Comparison of ENCODE assay signal across 9 cellular contexts in the genomic region with DNA sequence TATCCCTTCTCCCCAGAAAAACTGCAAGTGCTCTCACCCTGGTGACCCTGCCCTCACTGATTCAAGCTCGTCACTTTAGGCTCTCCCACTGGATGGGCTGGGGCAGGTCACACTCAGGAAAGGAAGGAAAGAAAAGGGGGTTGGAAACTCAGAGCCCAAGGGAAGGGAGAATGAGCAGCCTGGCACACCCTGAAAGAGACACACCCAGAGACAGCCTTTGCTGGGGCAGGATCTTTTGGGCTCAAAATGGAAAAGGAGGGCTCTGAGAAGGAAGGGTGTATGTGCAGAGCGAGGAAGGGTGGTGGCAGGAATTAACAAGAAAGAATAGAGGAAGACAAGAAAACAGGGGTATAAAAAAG. TPM values are rescaled to one million over a fixed set of nuclear protein-coding genes. Genes with fewer than 3 reads are reported as not detected.
DNase-seq lines count a peak whose midpoint lies in the region; ATAC-seq and TF ChIP-seq lines count a peak whose summit lies in the region.
"Had no signal": no experiment of that assay in that cellular context is flagged by ENCODE, and none has a peak within 500 bp of the region (broad histone marks: within the 10 kb centered on the region; RNA-seq: fewer than 3 reads in every experiment).

No MANE protein-coding gene starts in this region.

- intact Hi-C loops in cardiac septum (cut with DNase I) (loop anchor here (5.0 kb wide), 1 partner anchor 143 kb away; no protein-coding TSS in a partner anchor), uterus (cut with DNase I; ENCODE audit: low total_unique reads) (no loop called here)

- ATAC-seq in HG02678 (IDR thresholded peaks at IDR 0.05; ENCODE audit: unreplicated experiment), result no peak
- ATAC-seq in HG03039 (IDR thresholded peaks at IDR 0.05; ENCODE audit: unreplicated experiment), result no peak

- H3K9ac ChIP-seq in mesendoderm (ENCODE audit: low read length), result peak overlapping the region; percentile 66

- in situ Hi-C loops in brain microvascular endothelial cell (cut with HindIII; ENCODE audit: low pct_ligation_motif_present, low sequenced_read_pairs), result no loop called here

- H3K18ac ChIP-seq in mesendoderm (ENCODE audit: low read length), result peak overlapping the region; percentile 43

- peak overlapping the region; percentile 77 for H3K56ac ChIP-seq in mesendoderm (ENCODE audit: low read length)

- H3K4ac ChIP-seq in mesendoderm (ENCODE audit: low read depth, low read length), result no peak overlapping the region

- peak overlapping the region; percentile 57 for H3K4me2 ChIP-seq in mesendoderm (ENCODE audit: low read length)

- H3K36me3 ChIP-seq in cardiac muscle cell, result no peaks in the 10 kb centered on the region
- peaks cover 35% of the 10 kb centered on the region for H3K36me3 ChIP-seq in brain microvascular endothelial cell (replicated peaks)
- H3K36me3 ChIP-seq in mesendoderm (ENCODE audit: control insufficient read depth, insufficient read depth, low read length), result peaks cover 4% of the 10 kb centered on the region
- H3K36me3 ChIP-seq in uterus, result no peaks in the 10 kb centered on the region

- H3K4me3 ChIP-seq in cardiac muscle cell (peak overlapping the region; percentile 2), brain microvascular endothelial cell (ENCODE audit: low read depth, low read length) (peak overlapping the region; percentile 89), mesendoderm (ENCODE audit: low read length) (peak overlapping the region; percentile 7), uterus (peak overlapping the region; percentile 79 to 99)

- H4K8ac ChIP-seq in mesendoderm (ENCODE audit: low read depth, low read length), result no peak overlapping the region

- peaks cover 52% of the 10 kb centered on the region for H3K4me1 ChIP-seq in cardiac muscle cell (ENCODE audit: low read depth)
- peaks cover 21% of the 10 kb centered on the region for H3K4me1 ChIP-seq in mesendoderm (ENCODE audit: control insufficient read depth, low read depth, low read length)
- peaks cover 0 to 27% of the 10 kb centered on the region in 2 donors for H3K4me1 ChIP-seq in uterus

- no peaks in the 10 kb centered on the region for H3K9me3 ChIP-seq in cardiac muscle cell (ENCODE audit: low read depth)
- no peaks in the 10 kb centered on the region for H3K9me3 ChIP-seq in uterus

- WGBS in mesendoderm (ENCODE audit: extremely low coverage, insufficient coverage, low lambda C conversion rate), result no CpG with 5 or more reads among the region's 2 CpGs

- no peak overlapping the region for H2AK5ac ChIP-seq in mesendoderm (ENCODE audit: low read length)

- no peak overlapping the region for H3K23ac ChIP-seq in mesendoderm (ENCODE audit: low read length)

- TF ChIP-seq CTCF in cardiac muscle cell (IDR thresholded peaks at IDR 0.05; ENCODE audit: low read depth, low read length) (no peak), brain microvascular endothelial cell (IDR thresholded peaks at IDR 0.05; ENCODE audit: low read depth, low read length, missing control alignments) (no peak), uterus (IDR thresholded peaks at IDR 0.05) (no peak)

- H4K5ac ChIP-seq in mesendoderm (ENCODE audit: low read length), result no peak overlapping the region

- no peak for TF ChIP-seq POLR2A in uterus (IDR thresholded peaks at IDR 0.05)

- DNase-seq in cardiac muscle cell (ENCODE audit: low read depth in 1 of 2, low spot score in 1 of 2) (no peak), cardiac septum (ENCODE audit: low spot score) (no peak), brain microvascular endothelial cell (no peak), mesendoderm (no peak), uterus (no peak), NCI-H2029 (lab: John Stamatoyannopoulos, UW) (no peak)
- DNase-seq: NCI-H1694 had no signal

- H2BK15ac ChIP-seq in mesendoderm (replicated peaks; ENCODE audit: low read depth), result no peak overlapping the region

- no peak overlapping the region for H2BK5ac ChIP-seq in mesendoderm (ENCODE audit: low read length)

- H2BK120ac ChIP-seq in mesendoderm (ENCODE audit: low read depth, low read length), result no peak overlapping the region

- peak overlapping the region; percentile 88 for H3K27ac ChIP-seq in cardiac muscle cell
- H3K27ac ChIP-seq in brain microvascular endothelial cell, result peak overlapping the region; percentile 84
- peak overlapping the region; percentile 2 for H3K27ac ChIP-seq in mesendoderm (ENCODE audit: low read depth, low read length)
- H3K27ac ChIP-seq in uterus, result peak overlapping the region; percentile 98 to 99

- H3K79me1 ChIP-seq in mesendoderm (ENCODE audit: low read length), result peaks cover 29% of the 10 kb centered on the region

- H3K27me3 ChIP-seq in cardiac muscle cell (no peaks in the 10 kb centered on the region), brain microvascular endothelial cell (replicated peaks) (no peaks in the 10 kb centered on the region), mesendoderm (ENCODE audit: insufficient read depth, low read length, poor library complexity) (no peaks in the 10 kb centered on the region), uterus (no peaks in the 10 kb centered on the region)

- peaks cover 56% of the 10 kb centered on the region for H3K79me2 ChIP-seq in mesendoderm (ENCODE audit: control insufficient read depth, insufficient read depth, low read length)

RNA-seq across cellular contexts. Expression of a gene that starts 2.5 kb away (rescaled TPM):
- total RNA-seq in cardiac muscle cell, result 25.7 and 43.5 TPM in 2 replicates
- polyA plus RNA-seq in cardiac muscle cell, result 9.9 and 13.0 TPM in 2 replicates
- 37.7 TPM for total RNA-seq in cardiac septum
- 32.4 TPM for polyA plus RNA-seq in mesendoderm (2013, experiment 1 of 2)
- 33.3 TPM for polyA plus RNA-seq in mesendoderm (2013, experiment 2 of 2)
- 100 to 1,000 TPM in 1 of 4 donors, 10 to 100 TPM in 3; 15.4 to 114 (median 18.2) TPM for total RNA-seq in uterus

RNA-seq across cellular contexts. Expression of a gene that starts 6.8 kb away (rescaled TPM):
- total RNA-seq in cardiac muscle cell (13.7 and 17.2 TPM in 2 replicates), cardiac septum (4.3 TPM), uterus (10 to 100 TPM in 1 of 4 donors, 1 to 10 TPM in 2, under 1 TPM in 1; 0.59 to 29.3 (median 5.4) TPM)
- polyA plus RNA-seq in cardiac muscle cell, result 29.1 and 33.8 TPM in 2 replicates
- polyA plus RNA-seq in mesendoderm (2013, experiment 1 of 2), result 49.8 TPM
- polyA plus RNA-seq in mesendoderm (2013, experiment 2 of 2), result 49.7 TPM

RNA-seq across cellular contexts. Expression of a gene that starts 11.2 kb away (rescaled TPM):
- total RNA-seq in cardiac muscle cell (36.7 and 38.1 TPM in 2 replicates), cardiac septum (21.6 TPM), uterus (10 to 100 TPM in 2 of 4 donors, 1 to 10 TPM in 2; 3.2 to 31.8 (median 16.3) TPM)
- polyA plus RNA-seq in cardiac muscle cell, result 27.8 and 36.2 TPM in 2 replicates
- 22.9 TPM for polyA plus RNA-seq in mesendoderm (2013, experiment 1 of 2)
- polyA plus RNA-seq in mesendoderm (2013, experiment 2 of 2), result 23.1 TPM

RNA-seq across cellular contexts. Expression of a gene that starts 33.1 kb away (rescaled TPM):
- total RNA-seq in cardiac muscle cell, result 14.3 and 21.9 TPM in 2 replicates
- 30.0 and 44.1 TPM in 2 replicates for polyA plus RNA-seq in cardiac muscle cell
- 23.1 TPM for total RNA-seq in cardiac septum
- 30.4 TPM for polyA plus RNA-seq in mesendoderm (2013, experiment 1 of 2)
- polyA plus RNA-seq in mesendoderm (2013, experiment 2 of 2), result 29.4 TPM
- 10 to 100 TPM in 2 of 4 donors, 1 to 10 TPM in 2; 3.1 to 61.9 (median 10.2) TPM for total RNA-seq in uterus

RNA-seq across cellular contexts. Expression of a gene that starts 36.2 kb away (rescaled TPM):
- total RNA-seq in cardiac muscle cell (827 and 939 TPM in 2 replicates), cardiac septum (215 TPM), uterus (100 to 1,000 TPM; 130 to 426 (median 290) TPM)
- 662 and 675 TPM in 2 replicates for polyA plus RNA-seq in cardiac muscle cell
- polyA plus RNA-seq in mesendoderm (2013, experiment 1 of 2), result 1,956 TPM
- polyA plus RNA-seq in mesendoderm (2013, experiment 2 of 2), result 1,954 TPM

Comparison
In these comparisons a context has a peak if more than half of its experiments do, and no peak if none do; other contexts are left out.
1. H3K27ac ChIP-seq: peak in every context shown above with its lines; median percentile 98 in uterus; 88 in cardiac muscle cell; 84 in brain microvascular endothelial cell; 2 in mesendoderm.
2. H3K4me3 ChIP-seq: peak in every context shown above with its lines; median percentile 89 in brain microvascular endothelial cell; 89 in uterus; 7 in mesendoderm; 2 in cardiac muscle cell.